ENCODE assay signal across 1 cellular context in the genomic region with DNA sequence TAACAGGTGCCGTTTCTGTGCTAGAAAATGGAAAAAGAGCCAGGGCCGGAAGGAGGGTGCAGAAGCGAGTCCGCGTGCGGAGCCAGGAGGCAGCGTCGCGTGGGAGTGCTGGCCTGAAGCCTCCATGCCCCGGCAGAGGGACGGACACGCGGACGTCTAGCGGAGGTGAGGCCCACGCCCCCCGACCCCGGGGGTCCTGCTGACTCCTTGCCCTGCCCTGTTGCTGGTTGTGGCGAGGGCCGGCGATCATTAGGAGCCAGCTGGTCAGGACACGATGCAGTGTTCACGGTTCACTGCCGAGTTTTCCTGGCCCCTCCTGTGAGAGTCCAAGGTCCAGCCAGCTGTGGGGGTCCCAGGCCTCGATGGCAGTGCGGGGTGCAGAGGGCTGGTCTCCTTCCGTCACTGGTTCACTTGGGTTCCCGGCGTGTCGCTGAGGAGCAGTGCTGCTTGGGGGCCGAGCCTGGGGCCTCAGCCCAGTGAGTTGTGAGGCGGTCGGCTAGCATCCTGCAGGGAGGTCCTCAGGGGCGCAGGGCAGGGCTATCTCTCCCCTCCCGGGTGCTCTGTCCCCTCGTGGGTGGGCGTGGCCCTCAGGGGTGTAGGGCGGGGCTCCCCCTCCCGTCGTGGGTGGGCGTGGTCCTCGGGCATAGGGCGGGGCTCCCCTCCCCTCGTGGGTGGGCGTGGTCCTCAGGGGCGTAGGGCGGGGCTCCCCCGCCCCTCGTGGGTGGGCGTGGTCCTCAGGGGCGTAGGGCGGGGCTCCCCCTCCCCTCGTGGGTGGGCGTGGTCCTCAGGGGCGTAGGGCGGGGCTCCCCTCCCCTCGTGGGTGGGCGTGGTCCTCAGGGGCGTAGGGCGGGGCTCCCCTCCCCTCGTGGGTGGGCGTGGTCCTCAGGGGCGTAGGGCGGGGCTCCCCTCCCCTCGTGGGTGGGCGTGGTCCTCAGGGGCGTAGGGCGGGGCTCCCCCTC.
TF ChIP-seq lines count a peak whose summit lies in the region.

No MANE protein-coding gene starts in this region.

TF ChIP-seq in HEK293, 187 proteins besides CTCF, POLR2A, EP300 and RAD21:
- peak; percentile 98 for TF ChIP-seq KLF8 (tag by site-specific recombination; IDR thresholded peaks at IDR 0.05)
- TF ChIP-seq KLF1 (tag by site-specific recombination; IDR thresholded peaks at IDR 0.05): peak; percentile 81
- TF ChIP-seq KLF9 (tag by site-specific recombination; IDR thresholded peaks at IDR 0.05; ENCODE audit: low read depth): peak; percentile 76
TF ChIP-seq in HEK293: peak in this region for 3; not testable (repeated sequence) for 184.
